In genomic region chr20:36606171-36607116, GRCh38 we compare ENCODE assay signal across 8 cellular contexts. TPM values are rescaled to one million over a fixed set of nuclear protein-coding genes. Genes with fewer than 3 reads are reported as not detected.
DNase-seq lines count a peak whose midpoint lies in the region; ATAC-seq and TF ChIP-seq lines count a peak whose summit lies in the region.

No MANE protein-coding gene starts in this region.

- peaks cover 3% of the 10 kb centered on the region for H3K36me3 Mint-ChIP-seq in mesothelial cell of epicardium

- H3K9me3 Mint-ChIP-seq in mesothelial cell of epicardium, result no peaks in the 10 kb centered on the region

- peaks cover 2% of the 10 kb centered on the region for H3K27me3 Mint-ChIP-seq in mesothelial cell of epicardium (ENCODE audit: low read depth)

- peak overlapping the region; percentile 72 for H3K27ac ChIP-seq in OCI-LY7 (ENCODE audit: low read depth, low read length, poor library complexity, severe bottlenecking)
- H3K27ac ChIP-seq in caudate nucleus (ENCODE audit: low read depth, low read length), result peak overlapping the region; percentile 79

- CTCF ChIA-PET in OCI-LY7 (lab: Charles Lee; ENCODE audit: unreplicated experiment), result interaction anchor here (0.5 to 2.7 kb wide), 4 partner anchors 11 to 140 kb away, joined by 3 to 10 read pairs (median 4); no protein-coding TSS in a partner anchor

- H3K79me2 ChIP-seq in OCI-LY7 (ENCODE audit: insufficient read depth, low read depth, low read length), result peaks cover 32% of the 10 kb centered on the region

- BruUV-seq in OCI-LY7 (replicated peaks; lab: Mats Ljungman, UMichigan), result no TSS peak

- intact Hi-C loops in OCI-LY7 (cut with micrococcal nuclease; ENCODE audit: unreplicated experiment), result loop anchor here (5.0 kb wide), 1 partner anchor 144 kb away; no protein-coding TSS in a partner anchor

- H3K9me3 ChIP-seq in OCI-LY7 (ENCODE audit: low read length), result no peaks in the 10 kb centered on the region

- POLR2A ChIA-PET in OCI-LY7 (lab: Charles Lee), result interaction anchor here (0.6 to 1.2 kb wide), 3 partner anchors 39 to 627 kb away, joined by 3 to 5 read pairs (median 3); no protein-coding TSS in a partner anchor

- peak overlapping the region; percentile 93 for H3K4me2 ChIP-seq in OCI-LY7 (ENCODE audit: low read length)

- H2AFZ ChIP-seq in OCI-LY7 (ENCODE audit: low read length), result peak overlapping the region; percentile 47; the same call in 1 of the 2 replicates

- no peaks in the 10 kb centered on the region for H3K9me2 ChIP-seq in OCI-LY7 (ENCODE audit: insufficient read depth, low read length)

- peak; percentile 62 for DNase-seq in NK-92 treated with Interleukin-12 subunit alpha and Interleukin-12 subunit beta, amount 100 ng/mL, for 24 hours (lab: John Stamatoyannopoulos, UW)
- DNase-seq in NK-92 (lab: John Stamatoyannopoulos, UW; ENCODE audit: unreplicated experiment), result no peak
- DNase-seq in OCI-LY7 (ENCODE audit: low spot score), result peak; percentile 17
- peak in 1 of 61 donors; percentile 24 for DNase-seq in caudate nucleus (lab: John Stamatoyannopoulos, UW)
- no peak for DNase-seq in mesothelial cell of epicardium (ENCODE audit: low spot score in 2 of 2, unreplicated experiment in 2 of 2)
- no peak for DNase-seq in amniotic stem cell (lab: John Stamatoyannopoulos, UW)
- DNase-seq in NCI-H2029 (lab: John Stamatoyannopoulos, UW), result no peak

- H3K4me1 Mint-ChIP-seq in mesothelial cell of epicardium, result peaks cover 16% of the 10 kb centered on the region

- peaks cover 41% of the 10 kb centered on the region for H3K4me1 ChIP-seq in OCI-LY7 (ENCODE audit: insufficient read depth, low read length, poor library complexity, severe bottlenecking)

- H3K4me3 ChIP-seq in OCI-LY7 (ENCODE audit: low read depth, low read length, poor library complexity, severe bottlenecking), result peak overlapping the region; percentile 99

- H3K4me3 Mint-ChIP-seq in mesothelial cell of epicardium, result peak overlapping the region; percentile 98

- ATAC-seq in HG02623 (IDR thresholded peaks at IDR 0.05; ENCODE audit: unreplicated experiment), result no peak

- peak overlapping the region; percentile 92 for H3K27ac Mint-ChIP-seq in mesothelial cell of epicardium

- peaks cover 20% of the 10 kb centered on the region; the same call in 1 of the 2 replicates for H4K20me1 ChIP-seq in OCI-LY7 (ENCODE audit: insufficient read depth, low read length)

- TF ChIP-seq CTCF in OCI-LY7 (conservative IDR thresholded peaks at IDR 0.05; ENCODE audit: low read length) (no peak), mesothelial cell of epicardium (IDR thresholded peaks at IDR 0.05; ENCODE audit: unreplicated experiment) (no peak)

- peaks cover 49% of the 10 kb centered on the region for H3K36me3 ChIP-seq in OCI-LY7 (ENCODE audit: insufficient read depth, low read length)

RNA-seq across cellular contexts. Expression of gene RAB5IF, which starts 0.9 kb away (rescaled TPM):
- total RNA-seq in OCI-LY7 (2014; rRNA removed; shearing (Covaris generic)), result 66.6 and 72.2 TPM in 2 replicates
- total RNA-seq in OCI-LY7 (2022) (76.0 and 94.8 TPM in 2 replicates), mesothelial cell of epicardium (37.6 to 40.7 TPM (median 40.0 TPM) in 3 replicates)

RNA-seq across cellular contexts. Expression of gene TGIF2, which starts 33.0 kb away (rescaled TPM):
- total RNA-seq in OCI-LY7 (2014; rRNA removed; shearing (Covaris generic)), result 26.6 and 41.3 TPM in 2 replicates
- total RNA-seq in OCI-LY7 (2022), result 45.2 and 49.4 TPM in 2 replicates
- 94.4 to 101 TPM (median 98.4 TPM) in 3 replicates for total RNA-seq in mesothelial cell of epicardium

RNA-seq across cellular contexts. Expression of gene SLA2, which starts 39.6 kb away (rescaled TPM):
- total RNA-seq in OCI-LY7 (2014; rRNA removed; shearing (Covaris generic)), result 1.5 and 2.0 TPM in 2 replicates
- total RNA-seq in OCI-LY7 (2022), result 4.1 and 5.0 TPM in 2 replicates
- 0.16 to 0.18 TPM (median 0.18 TPM) in 3 replicates for total RNA-seq in mesothelial cell of epicardium

Comparison
In these comparisons a context has a peak if more than half of its experiments do, and no peak if none do; other contexts are left out.
1. DNase-seq: peak in NK-92 treated with Interleukin-12 subunit alpha and Interleukin-12 subunit beta, amount 100 ng/mL, for 24 hours (single experiment) and OCI-LY7 (single experiment); none in NK-92 (single experiment), mesothelial cell of epicardium (0 of 2), amniotic stem cell (single experiment) and NCI-H2029 (single experiment).